ENCODE assay signal across 28 cellular contexts in genomic region chr16:63625141-63625540, GRCh38.
"Had no signal": no experiment of that assay in that cellular context is flagged by ENCODE, and none has a peak within 500 bp of the region (broad histone marks: within the 10 kb centered on the region; RNA-seq: fewer than 3 reads in every experiment).

No MANE protein-coding gene starts in this region.

- H3K27ac ChIP-seq: breast epithelium, KMS-11, Peyer's patch, RWPE1, SJCRH30, VCaP had no signal

- H3K4me3 ChIP-seq: breast epithelium, Peyer's patch, SJCRH30 had no signal

- H3K4me1 ChIP-seq: breast epithelium, Peyer's patch, SJCRH30 had no signal

- H3K36me3 Mint-ChIP-seq: activated naive CD4-positive, alpha-beta T cell treated with anti-CD3 and anti-CD28 coated beads, Interleukin-2, amount 10 ng/mL, durations not matched to agents 7 days and 5 days; activated naive CD8-positive, alpha-beta T cell treated with anti-CD3 and anti-CD28 coated beads for 36 hours had no signal

- H3K27me3 ChIP-seq: Peyer's patch, SJCRH30 had no signal

- DNase-seq: activated CD4-positive, alpha-beta T cell treated with anti-CD3 and anti-CD28 coated beads for 36 hours; activated CD4-positive, alpha-beta T cell treated with anti-CD3 and anti-CD28 coated beads, Interleukin-2, amount 50 U/mL, for 1 hour; activated CD8-positive, alpha-beta memory T cell treated with anti-CD3 and anti-CD28 coated beads, Interleukin-2, amount 50 U/mL, for 4 hours; activated CD8-positive, alpha-beta T cell treated with anti-CD3 and anti-CD28 coated beads for 36 hours; activated gamma-delta T cell treated with Interleukin-2 at 50 U/mL for 16 hours; activated naive CD4-positive, alpha-beta T cell treated with anti-CD3 and anti-CD28 coated beads, Interleukin-2, amount 10 ng/mL, durations not matched to agents 7 days and 5 days; activated naive CD8-positive, alpha-beta T cell treated with anti-CD3 and anti-CD28 coated beads for 36 hours; activated T-cell treated with anti-CD3 and anti-CD28 coated beads, Interleukin-2, amount 50 U/mL, for 72 hours; aorta; MM.1S; NCI-H1105; NCI-H1436 treated with DMSO at 0.1 percent for 48 hours; NCI-H1930; NCI-H2107; NCI-H2171 treated with DMSO at 0.1 percent for 48 hours; NCI-H226; NCI-H774; NK-92 treated with Interleukin-12 subunit alpha and Interleukin-12 subunit beta, amount 100 ng/mL, for 24 hours; Peyer's patch; Right ventricle myocardium superior; SJCRH30; SK-N-SH; T-helper 1 cell had no signal

- H3K9ac ChIP-seq: KMS-11, SK-N-SH had no signal

- H3K4me3 Mint-ChIP-seq: activated CD4-positive, alpha-beta T cell treated with anti-CD3 and anti-CD28 coated beads for 36 hours; activated CD8-positive, alpha-beta T cell treated with anti-CD3 and anti-CD28 coated beads for 36 hours; activated naive CD4-positive, alpha-beta T cell treated with anti-CD3 and anti-CD28 coated beads, Interleukin-2, amount 10 ng/mL, durations not matched to agents 7 days and 5 days; activated naive CD8-positive, alpha-beta T cell treated with anti-CD3 and anti-CD28 coated beads for 36 hours; activated T-cell treated with anti-CD3 and anti-CD28 coated beads, Interleukin-2, amount 50 U/mL, for 72 hours had no signal

- H3K9me2 ChIP-seq: SK-N-SH had no signal

- ATAC-seq: activated CD4-positive, alpha-beta T cell treated with anti-CD3 and anti-CD28 coated beads for 36 hours; activated CD8-positive, alpha-beta T cell treated with anti-CD3 and anti-CD28 coated beads for 36 hours; activated T-cell treated with anti-CD3 and anti-CD28 coated beads, Interleukin-2, amount 50 U/mL, for 72 hours had no signal

- H3K4me1 Mint-ChIP-seq: activated CD4-positive, alpha-beta T cell treated with anti-CD3 and anti-CD28 coated beads for 36 hours; activated naive CD4-positive, alpha-beta T cell treated with anti-CD3 and anti-CD28 coated beads, Interleukin-2, amount 10 ng/mL, durations not matched to agents 7 days and 5 days; activated naive CD8-positive, alpha-beta T cell treated with anti-CD3 and anti-CD28 coated beads for 36 hours had no signal

- H3K36me3 ChIP-seq: breast epithelium, Peyer's patch, SJCRH30 had no signal

- H3K4me2 ChIP-seq: KMS-11, SK-N-SH had no signal

- H3K9me3 ChIP-seq: breast epithelium, Peyer's patch, SJCRH30, SK-N-SH had no signal

- H3K27ac Mint-ChIP-seq: activated CD4-positive, alpha-beta T cell treated with anti-CD3 and anti-CD28 coated beads for 36 hours; activated CD8-positive, alpha-beta T cell treated with anti-CD3 and anti-CD28 coated beads for 36 hours; activated naive CD4-positive, alpha-beta T cell treated with anti-CD3 and anti-CD28 coated beads, Interleukin-2, amount 10 ng/mL, durations not matched to agents 7 days and 5 days; activated naive CD8-positive, alpha-beta T cell treated with anti-CD3 and anti-CD28 coated beads for 36 hours; activated T-cell treated with anti-CD3 and anti-CD28 coated beads, Interleukin-2, amount 50 U/mL, for 72 hours; activated T-helper 2 cell treated with anti-CD3 and anti-CD28 coated beads, Interferon-gamma antibody, Interleukin-2, Interleukin-4, amounts not matched to agents 10 μg/mL and 5 μg/mL and 100 μg/mL, durations not matched to agents 14 hours and 24 hours and 36 hours had no signal

- H3K27me3 Mint-ChIP-seq: activated CD4-positive, alpha-beta T cell treated with anti-CD3 and anti-CD28 coated beads for 36 hours; activated CD8-positive, alpha-beta T cell treated with anti-CD3 and anti-CD28 coated beads for 36 hours; activated naive CD4-positive, alpha-beta T cell treated with anti-CD3 and anti-CD28 coated beads, Interleukin-2, amount 10 ng/mL, durations not matched to agents 7 days and 5 days; activated naive CD8-positive, alpha-beta T cell treated with anti-CD3 and anti-CD28 coated beads for 36 hours had no signal
